ENCODE assay signal across 18 cellular contexts in genomic region chr1:167083066-167083682, GRCh38. TPM values are rescaled to one million over a fixed set of nuclear protein-coding genes. Genes with fewer than 3 reads are reported as not detected.
DNase-seq lines count a peak whose midpoint lies in the region; ATAC-seq and TF ChIP-seq lines count a peak whose summit lies in the region.
"Had no signal": no experiment of that assay in that cellular context is flagged by ENCODE, and none has a peak within 500 bp of the region (broad histone marks: within the 10 kb centered on the region; RNA-seq: fewer than 3 reads in every experiment).

No MANE protein-coding gene starts in this region.

- no CpG with 5 or more reads among the region's 6 CpGs for WGBS in mesendoderm (ENCODE audit: extremely low coverage, insufficient coverage, low lambda C conversion rate)

- H2BK5ac ChIP-seq in mesendoderm (ENCODE audit: low read length) = no peak overlapping the region

- H3K9me3 ChIP-seq in Loucy (ENCODE audit: insufficient read depth, low read depth, low read length) = no peaks in the 10 kb centered on the region
- no peaks in the 10 kb centered on the region for H3K9me3 ChIP-seq in Peyer's patch
- H3K9me3 ChIP-seq: BLaER1 treated with 17β-estradiol and CSF1 and Interleukin-3, amounts not matched to agents 10 nM and 100 nM; tibial nerve had no signal

- H3K27me3 ChIP-seq in Loucy (ENCODE audit: insufficient read depth, low read length, poor library complexity, severe bottlenecking) (no peaks in the 10 kb centered on the region), Peyer's patch (no peaks in the 10 kb centered on the region), mesendoderm (ENCODE audit: insufficient read depth, low read length, poor library complexity) (no peaks in the 10 kb centered on the region)
- H3K27me3 ChIP-seq: BLaER1 treated with 17β-estradiol and CSF1 and Interleukin-3, amounts not matched to agents 10 nM and 100 nM had no signal

- H2BK120ac ChIP-seq in mesendoderm (ENCODE audit: low read depth, low read length) = no peak overlapping the region

- H2BK15ac ChIP-seq in mesendoderm (replicated peaks; ENCODE audit: low read depth) = no peak overlapping the region

- peaks cover 26% of the 10 kb centered on the region for H4K20me1 ChIP-seq in Loucy (ENCODE audit: insufficient read depth, low read length, poor library complexity, severe bottlenecking)
- H4K20me1 ChIP-seq: BLaER1 treated with 17β-estradiol and CSF1 and Interleukin-3, amounts not matched to agents 10 nM and 100 nM had no signal

- no peak overlapping the region for H4K8ac ChIP-seq in mesendoderm (ENCODE audit: low read depth, low read length)

- H3K27ac Mint-ChIP-seq in Calu3 (ENCODE audit: unreplicated experiment) (no peak overlapping the region), chondrocyte (ENCODE audit: unreplicated experiment) (no peak overlapping the region)
- H3K27ac Mint-ChIP-seq: memory B cell; T-helper 2 cell treated with Interferon-gamma antibody and Interleukin-4, amounts not matched to agents 5 μg/mL and 100 μg/mL, for 36 hours had no signal

- no peaks in the 10 kb centered on the region for H3K9me2 ChIP-seq in Loucy (replicated peaks; ENCODE audit: low read depth, low read length)

- H3K4me3 Mint-ChIP-seq in Calu3 (ENCODE audit: low read depth, unreplicated experiment) (no peak overlapping the region), chondrocyte (ENCODE audit: unreplicated experiment) (no peak overlapping the region)
- H3K4me3 Mint-ChIP-seq: memory B cell; T-helper 2 cell treated with Interferon-gamma antibody and Interleukin-4, amounts not matched to agents 5 μg/mL and 100 μg/mL, for 36 hours had no signal

- no peak overlapping the region for H3K56ac ChIP-seq in mesendoderm (ENCODE audit: low read length)

- H3K79me1 ChIP-seq in mesendoderm (ENCODE audit: low read length) = no peaks in the 10 kb centered on the region

- no peak overlapping the region for H3K23ac ChIP-seq in mesendoderm (ENCODE audit: low read length)

- H3K18ac ChIP-seq in mesendoderm (ENCODE audit: low read length) = no peak overlapping the region

- H2AK5ac ChIP-seq in mesendoderm (ENCODE audit: low read length) = no peak overlapping the region

- H3K4ac ChIP-seq in mesendoderm (ENCODE audit: low read depth, low read length) = no peak overlapping the region

- H3K36me3 ChIP-seq in Loucy (ENCODE audit: insufficient read depth, low read length) = no peaks in the 10 kb centered on the region
- no peaks in the 10 kb centered on the region for H3K36me3 ChIP-seq in Peyer's patch
- no peaks in the 10 kb centered on the region for H3K36me3 ChIP-seq in mesendoderm (ENCODE audit: control insufficient read depth, insufficient read depth, low read length)
- H3K36me3 ChIP-seq: BLaER1 treated with 17β-estradiol and CSF1 and Interleukin-3, amounts not matched to agents 10 nM and 100 nM; tibial nerve had no signal

- H3K36me3 Mint-ChIP-seq in Calu3 (ENCODE audit: insufficient read depth, unreplicated experiment) = no peaks in the 10 kb centered on the region
- no peaks in the 10 kb centered on the region for H3K36me3 Mint-ChIP-seq in chondrocyte (ENCODE audit: low read depth)
- H3K36me3 Mint-ChIP-seq: memory B cell had no signal

- no peaks in the 10 kb centered on the region for H3F3A ChIP-seq in Loucy (ENCODE audit: low read depth)

- peaks cover 100% of the 10 kb centered on the region for H3K79me2 ChIP-seq in Loucy (ENCODE audit: insufficient read depth, low read length)
- no peaks in the 10 kb centered on the region for H3K79me2 ChIP-seq in mesendoderm (ENCODE audit: control insufficient read depth, insufficient read depth, low read length)

- H3K4me2 ChIP-seq in Loucy (ENCODE audit: low read depth, low read length, poor library complexity, severe bottlenecking) (peak overlapping the region; percentile 96), mesendoderm (ENCODE audit: low read length) (no peak overlapping the region)

- CTCF ChIA-PET in Calu3 (lab: Charles Lee) = interaction anchor here (0.9 to 1.3 kb wide), 3 partner anchors 24 to 137 kb away, joined by 3 to 4 read pairs (median 4); partner anchors contain the start of gene POU2F1

- peak; percentile 59 for DNase-seq in Calu3
- DNase-seq in Peyer's patch = peak in 2 of 3 donors; percentile 70 to 77
- peak; percentile 61 for DNase-seq in mesendoderm
- no peak for DNase-seq in OCI-M2 (lab: John Stamatoyannopoulos, UW; ENCODE audit: unreplicated experiment)
- DNase-seq in chondrocyte (ENCODE audit: low spot score) = no peak
- no peak for DNase-seq in G401 (ENCODE audit: low spot score)
- DNase-seq: activated CD8-positive, alpha-beta memory T cell treated with anti-CD3 and anti-CD28 coated beads, Interleukin-2, amount 50 U/mL, for 4 hours; erythroblast; SIG-M5 had no signal

- H3K27ac ChIP-seq in Peyer's patch (peak overlapping the region in 3 of 4 donors; percentile 82 to 96 (median 95)), mesendoderm (ENCODE audit: low read depth, low read length) (no peak overlapping the region)
- H3K27ac ChIP-seq: BLaER1 treated with 17β-estradiol and CSF1 and Interleukin-3, amounts not matched to agents 10 nM and 100 nM; coronary artery had no signal

- TF ChIP-seq POLR2A in Peyer's patch (IDR thresholded peaks at IDR 0.05) = no peak

- H3K4me1 Mint-ChIP-seq in Calu3 (ENCODE audit: low read depth, unreplicated experiment) = peaks cover 7% of the 10 kb centered on the region
- no peaks in the 10 kb centered on the region for H3K4me1 Mint-ChIP-seq in chondrocyte (ENCODE audit: low read depth)
- H3K4me1 Mint-ChIP-seq: memory B cell had no signal

- no TSS peak for BruUV-seq in Calu3 (replicated peaks; lab: Mats Ljungman, UMichigan)

- ATAC-seq in HG02885 (IDR thresholded peaks at IDR 0.05; ENCODE audit: poor library complexity, unreplicated experiment) = no peak

- intact Hi-C loops in Calu3 (cut with micrococcal nuclease; ENCODE audit: unreplicated experiment) = loop anchor here (5.0 kb wide), 1 partner anchor 139 kb away; the partner anchor contains the start of gene POU2F1

- no peak overlapping the region for H2AFZ ChIP-seq in Loucy (ENCODE audit: low read length)

- H3K4me3 ChIP-seq in Loucy (ENCODE audit: low read length, poor library complexity, severe bottlenecking) = peak overlapping the region; percentile 4
- H3K4me3 ChIP-seq in Peyer's patch = peak overlapping the region in 2 of 4 donors; percentile 26 to 34
- H3K4me3 ChIP-seq in mesendoderm (ENCODE audit: low read length) = no peak overlapping the region
- H3K4me3 ChIP-seq: BLaER1 treated with 17β-estradiol and CSF1 and Interleukin-3, amounts not matched to agents 10 nM and 100 nM; coronary artery; tibial nerve had no signal

- no peak overlapping the region for H4K5ac ChIP-seq in mesendoderm (ENCODE audit: low read length)

- in situ Hi-C loops in G401 (cut with HindIII; ENCODE audit: low sequenced_read_pairs) = no loop called here

- H3K4me1 ChIP-seq in Loucy (ENCODE audit: insufficient read depth, low read length, poor library complexity, severe bottlenecking) (peaks cover 85% of the 10 kb centered on the region), Peyer's patch (peaks cover 0 to 47% (median 1%) of the 10 kb centered on the region in 4 donors), mesendoderm (ENCODE audit: control insufficient read depth, low read depth, low read length) (no peaks in the 10 kb centered on the region)
- H3K4me1 ChIP-seq: tibial nerve had no signal

- H3K9ac ChIP-seq in Loucy (ENCODE audit: low read depth, low read length, poor library complexity, severe bottlenecking) = peak overlapping the region; percentile 94
- H3K9ac ChIP-seq in mesendoderm (ENCODE audit: low read length) = no peak overlapping the region
- H3K9ac ChIP-seq: BLaER1 treated with 17β-estradiol and CSF1 and Interleukin-3, amounts not matched to agents 10 nM and 100 nM had no signal

- H3K27me3 Mint-ChIP-seq in Calu3 (ENCODE audit: unreplicated experiment) (no peaks in the 10 kb centered on the region), chondrocyte (ENCODE audit: low read depth) (peaks cover 8% of the 10 kb centered on the region)

- H3K9me3 Mint-ChIP-seq in Calu3 (ENCODE audit: low read depth, unreplicated experiment) (peaks cover 7% of the 10 kb centered on the region), chondrocyte (ENCODE audit: low read depth) (no peaks in the 10 kb centered on the region)
- H3K9me3 Mint-ChIP-seq: memory B cell; T-helper 2 cell treated with Interferon-gamma antibody and Interleukin-4, amounts not matched to agents 5 μg/mL and 100 μg/mL, for 36 hours had no signal

- TF ChIP-seq CTCF in Calu3 (IDR thresholded peaks at IDR 0.05; ENCODE audit: unreplicated experiment) (no peak), Loucy (conservative IDR thresholded peaks at IDR 0.05; ENCODE audit: low read length) (no peak), Peyer's patch (IDR thresholded peaks at IDR 0.05) (no peak), chondrocyte (IDR thresholded peaks at IDR 0.05) (no peak)

RNA-seq across cellular contexts. Expression of gene GPA33, which starts 7.0 kb away (rescaled TPM):
- total RNA-seq in Calu3 (2022) (not detected in 2 replicates), Peyer's patch (100 to 1,000 TPM in 3 of 4 donors, 10 to 100 TPM in 1; 15.7 to 397 (median 317) TPM), chondrocyte (0.99 TPM in 1 of 3 replicates, not detected in the others)
- 0.81 TPM for polyA plus RNA-seq in mesendoderm (2013, experiment 1 of 2)
- 0.90 TPM for polyA plus RNA-seq in mesendoderm (2013, experiment 2 of 2)
- 0.12 and 1.1 TPM in 2 replicates for total RNA-seq in G401 (2014; rRNA removed; shearing (Covaris generic))
- total RNA-seq: aorta, Daoy, tibial nerve had no signal

RNA-seq across cellular contexts. Expression of gene STYXL2, which starts 10.7 kb away (rescaled TPM):
- not detected in 2 replicates for total RNA-seq in Calu3 (2022)
- not detected for total RNA-seq in Peyer's patch
- 0.10 TPM for polyA plus RNA-seq in mesendoderm (2013, experiment 1 of 2)
- 0.07 TPM for polyA plus RNA-seq in mesendoderm (2013, experiment 2 of 2)
- 10.5 to 13.2 TPM (median 10.5 TPM) in 3 replicates for total RNA-seq in chondrocyte
- total RNA-seq in G401 (2014; rRNA removed; shearing (Covaris generic)) = 0.10 and 0.68 TPM in 2 replicates
- total RNA-seq: Daoy had no signal

Comparison
In these comparisons a context has a peak if more than half of its experiments do, and no peak if none do; other contexts are left out.
1. DNase-seq: peak in Calu3 (single experiment), Peyer's patch (2 of 3) and mesendoderm (single experiment); none in OCI-M2 (single experiment), chondrocyte (single experiment) and G401 (single experiment).